Comparison of ENCODE assay signal across 8 cellular contexts in the genomic region with DNA sequence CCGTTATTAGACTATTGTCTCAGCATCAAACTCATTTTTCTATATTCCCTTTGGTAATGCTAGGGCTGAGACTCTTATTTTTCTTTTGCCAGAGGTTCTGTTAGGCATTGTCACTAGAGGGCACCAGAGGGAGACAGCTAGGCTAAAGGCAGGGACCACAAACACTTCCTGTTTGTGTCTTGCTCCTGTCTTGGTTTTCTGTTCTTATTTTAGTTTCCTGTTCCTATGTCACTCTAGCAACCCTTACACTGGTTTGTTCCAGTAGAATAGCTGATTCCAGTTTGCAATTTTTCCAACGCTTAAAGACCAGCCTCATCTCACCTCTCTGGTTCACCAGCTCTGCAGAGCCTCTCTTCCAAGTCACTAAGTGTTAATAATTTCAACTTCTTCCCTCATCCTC.
DNase-seq lines count a peak whose midpoint lies in the region; ATAC-seq and TF ChIP-seq lines count a peak whose summit lies in the region.

No MANE protein-coding gene starts in this region.

- no peak overlapping the region for H3K27ac ChIP-seq in neuronal stem cell (replicated peaks; ENCODE audit: low read length)

- H3K4me1 ChIP-seq in neuronal stem cell (ENCODE audit: control insufficient read depth in 2 of 2, insufficient read depth in 1 of 2, low read depth in 1 of 2, low read length in 2 of 2), result no peaks in the 10 kb centered on the region

- no peak overlapping the region for H3K9ac ChIP-seq in neuronal stem cell (ENCODE audit: low read depth, low read length, poor library complexity)

- no peak overlapping the region for H2BK12ac ChIP-seq in neuronal stem cell (ENCODE audit: low read length)

- H3K23ac ChIP-seq in neuronal stem cell (ENCODE audit: low read depth, low read length, poor library complexity), result no peak overlapping the region

- no peaks in the 10 kb centered on the region for H3K36me3 ChIP-seq in neuronal stem cell (replicated peaks in 1 of 2; ENCODE audit: control insufficient read depth in 2 of 2, insufficient read depth in 2 of 2, low read length in 2 of 2)

- no CpG with 5 or more reads among the region's 2 CpGs for WGBS in neuronal stem cell (ENCODE audit: extremely low coverage in 2 of 2, insufficient read length in 2 of 2, insufficient replicate concordance in 1 of 2), 2 donors

- TF ChIP-seq CTCF in fibroblast of mammary gland (conservative IDR thresholded peaks at IDR 0.05; ENCODE audit: control insufficient read depth, insufficient read depth, low read depth, low read length), result peak; percentile 94

- H3K4ac ChIP-seq in neuronal stem cell (ENCODE audit: low read length), result no peak overlapping the region

- no peak overlapping the region for H2BK120ac ChIP-seq in neuronal stem cell (ENCODE audit: low read depth, low read length)

- H3K18ac ChIP-seq in neuronal stem cell (ENCODE audit: low read length), result no peak overlapping the region

- no peak overlapping the region for H3K4me3 ChIP-seq in fibroblast of mammary gland (ENCODE audit: control insufficient read depth, low read depth, low read length)
- no peak overlapping the region for H3K4me3 ChIP-seq in neuronal stem cell (ENCODE audit: low read length in 2 of 2)

- H4K8ac ChIP-seq in neuronal stem cell (ENCODE audit: low read depth, low read length), result no peak overlapping the region

- H3K9me3 ChIP-seq in neuronal stem cell (replicated peaks in 1 of 2; ENCODE audit: control insufficient read depth in 2 of 2, insufficient read depth in 1 of 2, low read depth in 1 of 2, low read length in 2 of 2), result no peaks in the 10 kb centered on the region

- peak; percentile 1 for DNase-seq in Daoy (ENCODE audit: low read depth)
- peak; percentile 89 for DNase-seq in NCI-H82 (lab: John Stamatoyannopoulos, UW)
- peak; percentile 23 for DNase-seq in activated T-cell treated with anti-CD3 and anti-CD28 coated beads for 4 hours
- DNase-seq in fibroblast of mammary gland (ENCODE audit: low read depth), result peak; percentile 70
- DNase-seq in neuronal stem cell (ENCODE audit: low spot score), result peak; percentile 40
- DNase-seq in DMS79 treated with DMSO at 0.1 percent for 48 hours (lab: John Stamatoyannopoulos, UW), result no peak

- peak; percentile 100 for ATAC-seq in GM21390 (IDR thresholded peaks at IDR 0.05; ENCODE audit: unreplicated experiment)
- ATAC-seq in HG03575 (IDR thresholded peaks at IDR 0.05; ENCODE audit: extremely low read depth, insufficient number of reproducible peaks, low FRiP score, unreplicated experiment), result peak; percentile 95

- H3K4me2 ChIP-seq in neuronal stem cell (ENCODE audit: insufficient read depth, low read length, poor library complexity, severe bottlenecking), result no peak overlapping the region

- H4K91ac ChIP-seq in neuronal stem cell (ENCODE audit: low read depth, low read length, poor library complexity), result no peak overlapping the region

- H2AK5ac ChIP-seq in neuronal stem cell (ENCODE audit: low read depth, low read length), result no peak overlapping the region

- H2AFZ ChIP-seq in neuronal stem cell (ENCODE audit: low read length), result peak overlapping the region; percentile 84

- H3K27me3 ChIP-seq in neuronal stem cell (ENCODE audit: control insufficient read depth in 3 of 3, insufficient read depth in 3 of 3, low read depth in 1 of 3, low read length in 3 of 3), result no peaks in the 10 kb centered on the region

- H2BK15ac ChIP-seq in neuronal stem cell (ENCODE audit: low read length), result no peak overlapping the region

- H2BK5ac ChIP-seq in neuronal stem cell (ENCODE audit: low read length), result no peak overlapping the region

- no peaks in the 10 kb centered on the region for H3K79me1 ChIP-seq in neuronal stem cell (ENCODE audit: low read depth, low read length)

- H3K14ac ChIP-seq in neuronal stem cell (ENCODE audit: low read length), result no peak overlapping the region
